Comparison of ENCODE assay signal across 8 cellular contexts in genomic region chr1:171817511-171818265, GRCh38. TPM values are rescaled to one million over a fixed set of nuclear protein-coding genes. Genes with fewer than 3 reads are reported as not detected.
DNase-seq lines count a peak whose midpoint lies in the region; ATAC-seq and TF ChIP-seq lines count a peak whose summit lies in the region.

No MANE protein-coding gene starts in this region.

- H3K9me3 ChIP-seq in SK-N-SH: no peaks in the 10 kb centered on the region
- no peaks in the 10 kb centered on the region for H3K9me3 ChIP-seq in gastrocnemius medialis

- no peaks in the 10 kb centered on the region for H4K20me1 ChIP-seq in SK-N-SH (ENCODE audit: insufficient read depth)

- H3K36me3 ChIP-seq in SK-N-SH (replicated peaks in 1 of 2; ENCODE audit: control insufficient read depth in 1 of 2, insufficient read depth in 2 of 2, low read length in 1 of 2) (no peaks in the 10 kb centered on the region), gastrocnemius medialis (no peaks in the 10 kb centered on the region)

- H3K4me1 ChIP-seq in SK-N-SH (ENCODE audit: control insufficient read depth in 1 of 2, insufficient read depth in 2 of 2, low read depth in 1 of 2, low read length in 1 of 2) (peaks cover 3 to 4% of the 10 kb centered on the region in 2 experiments; a peak in 2 of 4 replicates), gastrocnemius medialis (no peaks in the 10 kb centered on the region)

- no peak for TF ChIP-seq EP300 in SK-N-SH (IDR thresholded peaks at IDR 0.05; ENCODE audit: borderline replicate concordance in 1 of 2, low read depth in 1 of 2, low read length in 1 of 2)

- peak overlapping the region in 1 of 2 experiments; percentile 23; a peak in 1 of 4 replicates for H3K27ac ChIP-seq in SK-N-SH (ENCODE audit: low read depth in 2 of 2, low read length in 1 of 2)
- H3K27ac ChIP-seq in dorsolateral prefrontal cortex: peak overlapping the region in 38 of 59 donors; percentile 10 to 83 (median 58)
- H3K27ac ChIP-seq in gastrocnemius medialis: peak overlapping the region; percentile 45 to 72 (median 65)

- intact Hi-C loops in dorsolateral prefrontal cortex (cut with DNase I): no loop called here
- intact Hi-C loops in gastrocnemius medialis (cut with DNase I; ENCODE audit: low total_unique reads): no loop called here
- intact Hi-C loops in Right ventricle myocardium inferior (cut with DNase I): no loop called here

- H3K27me3 ChIP-seq in SK-N-SH (ENCODE audit: insufficient read depth): no peaks in the 10 kb centered on the region
- H3K27me3 ChIP-seq in dorsolateral prefrontal cortex: no peaks in the 10 kb centered on the region
- no peaks in the 10 kb centered on the region for H3K27me3 ChIP-seq in gastrocnemius medialis

- DNase-seq in NCI-H2171 treated with DMSO at 0.1 percent for 48 hours (lab: John Stamatoyannopoulos, UW): peak; percentile 3
- no peak for DNase-seq in NCI-H2171 (lab: John Stamatoyannopoulos, UW)
- peak; percentile 13 for DNase-seq in SK-N-SH
- peak in 3 of 10 donors; percentile 21 to 70 (median 66) for DNase-seq in dorsolateral prefrontal cortex
- peak; percentile 50 to 67 for DNase-seq in gastrocnemius medialis
- DNase-seq in Right ventricle myocardium inferior (ENCODE audit: missing footprints): no peak

- POLR2A ChIA-PET in SK-N-SH (lab: Yijun Ruan, JAX): no interaction called here

- no peak overlapping the region for H2AFZ ChIP-seq in SK-N-SH (ENCODE audit: low read depth)

- H3K9me2 ChIP-seq in SK-N-SH: no peaks in the 10 kb centered on the region

- TF ChIP-seq RAD21 in SK-N-SH (IDR thresholded peaks at IDR 0.05; ENCODE audit: low read length): no peak

- H3K79me2 ChIP-seq in SK-N-SH (ENCODE audit: insufficient read depth): no peaks in the 10 kb centered on the region

- no peak for TF ChIP-seq POLR2A in gastrocnemius medialis (IDR thresholded peaks at IDR 0.05)

- H3K4me2 ChIP-seq in SK-N-SH: peak overlapping the region; percentile 54; the same call in 1 of the 2 replicates

- CTCF ChIA-PET in SK-N-SH (lab: Yijun Ruan, JAX): interaction anchor here (1.0 to 2.0 kb wide), 5 partner anchors 10 to 168 kb away, joined by 3 to 17 read pairs (median 5); no protein-coding TSS in a partner anchor

- H3K4me3 ChIP-seq in SK-N-SH (ENCODE audit: low read depth in 2 of 2, low read length in 1 of 2): no peak overlapping the region
- H3K4me3 ChIP-seq in dorsolateral prefrontal cortex: peak overlapping the region in 5 of 59 donors; percentile 2 to 42 (median 30)
- H3K4me3 ChIP-seq in gastrocnemius medialis: no peak overlapping the region

- in situ Hi-C loops in gastrocnemius medialis (cut with MboI; ENCODE audit: low sequenced_read_pairs in 4 of 4): loop anchor here in 1 of 4 donors (25.0 kb wide), 1 partner anchor 620 kb away; the partner anchor contains the start of gene PIGC

- WGBS in SK-N-SH (ENCODE audit: low lambda C conversion rate): 29% methylated on average over 3 of the region's 3 CpGs

- no peak for TF ChIP-seq CTCF in SK-N-SH (IDR thresholded peaks at IDR 0.05)
- no peak for TF ChIP-seq CTCF in dorsolateral prefrontal cortex (IDR thresholded peaks at IDR 0.05 in 54 of 56, conservative IDR thresholded peaks at IDR 0.05 in 2 of 56; ENCODE audit: low read depth in 1 of 56, partially characterized antibody in 56 of 56)
- no peak for TF ChIP-seq CTCF in gastrocnemius medialis (IDR thresholded peaks at IDR 0.05 in 4 of 5, conservative IDR thresholded peaks at IDR 0.05 in 1 of 5)

- H3F3A ChIP-seq in SK-N-SH (replicated peaks; ENCODE audit: insufficient read depth): no peaks in the 10 kb centered on the region

- no peak overlapping the region for H3K9ac ChIP-seq in SK-N-SH

- ATAC-seq in HG03060 (IDR thresholded peaks at IDR 0.05; ENCODE audit: low read depth, unreplicated experiment): peak; percentile 95
- ATAC-seq in gastrocnemius medialis: peak; percentile 95 to 99
- ATAC-seq in GM19035 (IDR thresholded peaks at IDR 0.05; ENCODE audit: unreplicated experiment): no peak
- ATAC-seq in Right ventricle myocardium inferior: no peak

TF ChIP-seq in SK-N-SH, 30 proteins besides CTCF, POLR2A, EP300 and RAD21:
- TF ChIP-seq FOSL2 (IDR thresholded peaks at IDR 0.05; ENCODE audit: borderline replicate concordance, low read depth): peak; percentile 78; the same call in 1 of the 2 replicates
- TF ChIP-seq SIN3A (IDR thresholded peaks at IDR 0.05; ENCODE audit: borderline replicate concordance, low read depth, low read length): no peak
- peak; percentile 34; the same call in 1 of the 2 replicates for TF ChIP-seq TCF12 (IDR thresholded peaks at IDR 0.05)
- TF ChIP-seq POLR2AphosphoS5 (IDR thresholded peaks at IDR 0.05; ENCODE audit: low read depth, low read length): peak; percentile 17; the same call in 1 of the 2 replicates
- TF ChIP-seq, protein P1, sequence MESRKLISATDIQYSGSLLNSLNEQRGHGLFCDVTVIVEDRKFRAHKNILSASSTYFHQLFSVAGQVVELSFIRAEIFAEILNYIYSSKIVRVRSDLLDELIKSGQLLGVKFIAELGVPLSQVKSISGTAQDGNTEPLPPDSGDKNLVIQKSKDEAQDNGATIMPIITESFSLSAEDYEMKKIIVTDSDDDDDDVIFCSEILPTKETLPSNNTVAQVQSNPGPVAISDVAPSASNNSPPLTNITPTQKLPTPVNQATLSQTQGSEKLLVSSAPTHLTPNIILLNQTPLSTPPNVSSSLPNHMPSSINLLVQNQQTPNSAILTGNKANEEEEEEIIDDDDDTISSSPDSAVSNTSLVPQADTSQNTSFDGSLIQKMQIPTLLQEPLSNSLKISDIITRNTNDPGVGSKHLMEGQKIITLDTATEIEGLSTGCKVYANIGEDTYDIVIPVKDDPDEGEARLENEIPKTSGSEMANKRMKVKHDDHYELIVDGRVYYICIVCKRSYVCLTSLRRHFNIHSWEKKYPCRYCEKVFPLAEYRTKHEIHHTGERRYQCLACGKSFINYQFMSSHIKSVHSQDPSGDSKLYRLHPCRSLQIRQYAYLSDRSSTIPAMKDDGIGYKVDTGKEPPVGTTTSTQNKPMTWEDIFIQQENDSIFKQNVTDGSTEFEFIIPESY (IDR thresholded peaks at IDR 0.05; ENCODE audit: borderline replicate concordance, low read depth): no peak
- peak; percentile 72 for TF ChIP-seq JUND (IDR thresholded peaks at IDR 0.05)
- TF ChIP-seq TAF1 (IDR thresholded peaks at IDR 0.05; ENCODE audit: borderline replicate concordance, low read depth, low read length): no peak
- no peak for TF ChIP-seq FOXJ3 (CRISPR knock-in tag; IDR thresholded peaks at IDR 0.05)

RNA-seq across cellular contexts. Expression of gene DNM3, which starts 23.6 kb away (rescaled TPM):
- 0.43 and 0.89 TPM in 2 replicates for polyA plus RNA-seq in SK-N-SH (2012; rRNA removed)
- 0.54 and 0.64 TPM in 2 replicates for polyA plus RNA-seq in SK-N-SH (2012; cell fraction: cytosol; rRNA removed)
- 0.50 and 0.80 TPM in 2 replicates for polyA plus RNA-seq in SK-N-SH (2012; cell fraction: nucleus; rRNA removed)
- total RNA-seq in dorsolateral prefrontal cortex (100 to 1,000 TPM in 119 of 120 experiments, 10 to 100 TPM in 1; 79.4 to 235 (median 160) TPM), gastrocnemius medialis (1 to 10 TPM in 3 of 4 donors, under 1 TPM in 1; 0.35 to 1.6 (median 1.1) TPM), Right ventricle myocardium inferior (1.8 TPM)

RNA-seq across cellular contexts. Expression of gene METTL13, which starts 36.2 kb away (rescaled TPM):
- 32.7 and 41.2 TPM in 2 replicates for polyA plus RNA-seq in SK-N-SH (2012; rRNA removed)
- polyA plus RNA-seq in SK-N-SH (2012; cell fraction: cytosol; rRNA removed): 30.4 and 36.8 TPM in 2 replicates
- 24.8 and 31.7 TPM in 2 replicates for polyA plus RNA-seq in SK-N-SH (2012; cell fraction: nucleus; rRNA removed)
- total RNA-seq in dorsolateral prefrontal cortex (10 to 100 TPM; 17.7 to 35.2 (median 25.0) TPM), gastrocnemius medialis (10 to 100 TPM; 18.6 to 32.8 (median 23.5) TPM), Right ventricle myocardium inferior (18.9 TPM)

Comparison
In these comparisons a context has a peak if more than half of its experiments do, and no peak if none do; other contexts are left out.
1. DNase-seq: peak in NCI-H2171 treated with DMSO at 0.1 percent for 48 hours (single experiment), SK-N-SH (single experiment) and gastrocnemius medialis (2 of 2); none in NCI-H2171 (single experiment) and Right ventricle myocardium inferior (single experiment).
2. ATAC-seq: peak in HG03060 (single experiment) and gastrocnemius medialis (2 of 2); none in GM19035 (single experiment) and Right ventricle myocardium inferior (single experiment).
3. RNA of gene DNM3, which starts 23.6 kb away (total RNA-seq): 79.4 to 235 TPM in dorsolateral prefrontal cortex; 1.8 TPM in Right ventricle myocardium inferior (single experiment) and 0.35 to 1.6 TPM in gastrocnemius medialis; every median in the first group is over 10 times any median in the second.